ENCODE assay signal across 8 cellular contexts in the genomic region with DNA sequence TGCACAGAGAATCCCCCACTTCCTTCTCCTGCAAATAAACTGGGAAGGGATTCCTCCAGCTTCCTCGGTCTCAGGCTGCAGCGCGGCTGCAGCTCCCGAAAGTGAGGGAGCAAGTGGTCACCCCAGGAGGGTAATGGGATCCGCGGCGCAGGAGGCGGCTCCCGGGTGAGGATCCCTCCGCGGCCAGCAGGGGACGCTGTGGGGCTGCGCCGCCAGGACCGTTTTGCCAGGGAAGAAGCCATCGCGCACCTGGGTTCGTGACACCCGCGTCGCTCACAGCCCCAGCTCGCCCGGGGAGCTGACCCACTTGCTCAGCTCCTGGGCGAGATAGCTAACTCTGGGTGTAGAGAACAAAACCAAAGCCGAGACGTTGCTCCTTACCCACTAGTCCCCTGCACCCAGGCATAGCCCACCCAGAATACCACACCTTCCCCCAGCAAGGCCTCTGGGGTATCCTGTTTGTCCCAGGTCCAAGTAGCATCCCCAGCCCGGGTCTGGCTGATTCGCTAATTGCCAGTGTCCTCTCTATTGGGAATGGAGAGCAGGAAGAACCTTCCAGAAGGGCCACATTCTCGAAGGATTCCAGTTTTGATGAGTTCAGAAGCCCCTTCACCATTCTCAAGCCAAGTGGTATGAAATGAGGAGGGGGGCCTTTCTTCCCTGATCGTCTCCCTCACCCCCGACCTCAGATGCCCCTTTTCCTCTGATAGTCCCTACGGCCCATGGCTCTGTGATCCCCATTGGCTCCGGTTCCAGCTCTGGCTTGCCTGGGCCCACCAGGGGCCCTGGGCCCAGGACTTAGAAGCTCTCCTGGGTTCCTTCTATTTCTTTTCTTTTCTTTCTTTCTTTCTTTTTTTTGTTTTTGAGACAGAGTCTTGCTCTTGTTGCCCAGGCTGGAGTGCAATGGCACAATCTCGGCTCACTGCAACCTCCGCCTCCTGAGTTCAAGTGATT. TPM values are rescaled to one million over a fixed set of nuclear protein-coding genes. Genes with fewer than 3 reads are reported as not detected.
A peak's percentile ranks its signal among the peaks of the same experiment; 100 is the strongest.
DNase-seq lines count a peak whose midpoint lies in the region; ATAC-seq and TF ChIP-seq lines count a peak whose summit lies in the region.

No MANE protein-coding gene starts in this region.

- H3K27ac ChIP-seq in psoas muscle (no peak overlapping the region), vagina (no peak overlapping the region)

- DNase-seq in GM06990 (ENCODE audit: extremely low read depth, insufficient read length): peak; percentile 83
- DNase-seq in KBM-7: peak; percentile 85
- peak; percentile 71 for DNase-seq in SK-MEL-5 (ENCODE audit: low read depth, low spot score)
- peak; percentile 84 for DNase-seq in activated naive CD4-positive, alpha-beta T cell treated with Interleukin-2 at 50 U/mL for 16 hours
- DNase-seq in Right ventricle myocardium superior: peak; percentile 85
- peak; percentile 76 to 90 for DNase-seq in psoas muscle
- DNase-seq in vagina (ENCODE audit: extremely low spot score in 2 of 2): no peak
- DNase-seq in NCI-H187 treated with DMSO at 0.1 percent for 48 hours (lab: John Stamatoyannopoulos, UW): no peak

- H3K9me3 ChIP-seq in psoas muscle: no peaks in the 10 kb centered on the region
- no peaks in the 10 kb centered on the region for H3K9me3 ChIP-seq in vagina

- TF ChIP-seq CTCF in GM06990 (IDR thresholded peaks at IDR 0.05; ENCODE audit: insufficient read depth, low read length, poor library complexity, severe bottlenecking) (peak; percentile 100), psoas muscle (IDR thresholded peaks at IDR 0.05) (peak; percentile 100), vagina (IDR thresholded peaks at IDR 0.05) (peak; percentile 99 to 100 (median 100))

- 20 to 27% (median 23%) methylated on average over 26 to 35 of the region's 35 CpGs for WGBS in psoas muscle, 3 donors

- H3K4me1 ChIP-seq in psoas muscle (peaks cover 12% of the 10 kb centered on the region), vagina (peaks cover 30% of the 10 kb centered on the region)

- intact Hi-C loops in Right ventricle myocardium superior (cut with DNase I): loop anchor here (2.0 to 10.0 kb wide), 3 partner anchors 21 to 99 kb away; partner anchors contain the start of gene ST6GALNAC2
- intact Hi-C loops in psoas muscle (cut with DNase I): loop anchor here (1.0 to 5.0 kb wide), 4 partner anchors 24 to 101 kb away; partner anchors contain the start of gene ST6GALNAC2 (in 1 of the 2)
- intact Hi-C loops in vagina (cut with DNase I): no loop called here

- peak; percentile 74 for ATAC-seq in Right ventricle myocardium superior (ENCODE audit: poor library complexity)
- ATAC-seq in psoas muscle: peak; percentile 83 to 92 (median 87)

- H3K27me3 ChIP-seq in GM06990 (replicated peaks; ENCODE audit: control insufficient read depth, insufficient read depth, low read length) (no peaks in the 10 kb centered on the region), psoas muscle (ENCODE audit: insufficient read depth in 3 of 3, low read length in 2 of 3) (peaks cover 0 to 1% (median 0%) of the 10 kb centered on the region in 3 donors), vagina (no peaks in the 10 kb centered on the region)

- H3K36me3 ChIP-seq in GM06990 (ENCODE audit: control insufficient read depth, insufficient read depth, low read length): no peaks in the 10 kb centered on the region
- H3K36me3 ChIP-seq in psoas muscle (ENCODE audit: insufficient read depth in 1 of 2, low read depth in 1 of 2): no peaks in the 10 kb centered on the region
- H3K36me3 ChIP-seq in vagina: no peaks in the 10 kb centered on the region

- TF ChIP-seq POLR2A in vagina (IDR thresholded peaks at IDR 0.05): no peak

- no peak overlapping the region for H3K4me3 ChIP-seq in GM06990 (replicated peaks; ENCODE audit: low read depth, low read length)
- H3K4me3 ChIP-seq in psoas muscle: no peak overlapping the region
- H3K4me3 ChIP-seq in vagina: no peak overlapping the region

- in situ Hi-C loops in KBM-7 (cut with MboI; ENCODE audit: low pct_unique_long_range_greater_than_20kb, low sequenced_read_pairs) (no loop called here), SK-MEL-5 (cut with HindIII; ENCODE audit: low pct_unique_long_range_greater_than_20kb, low sequenced_read_pairs) (no loop called here)

RNA-seq across cellular contexts. Expression of gene CYGB, which starts 14.1 kb away (rescaled TPM):
- total RNA-seq in SK-MEL-5 (2014; rRNA removed; shearing (Covaris generic)): 122 TPM in 2 replicates
- polyA plus RNA-seq in SK-MEL-5 (2015; cell fraction: cytosol; rRNA removed): 107 and 128 TPM in 2 replicates
- polyA plus RNA-seq in SK-MEL-5 (2015; cell fraction: nucleus; rRNA removed): 37.9 and 41.4 TPM in 2 replicates
- total RNA-seq in Right ventricle myocardium superior (34.2 TPM), psoas muscle (10 to 100 TPM in 3 of 4 donors, 1 to 10 TPM in 1; 9.5 to 14.6 (median 11.9) TPM), vagina (30.0 TPM)
- 10 to 100 TPM in 1 of 3 donors, 1 to 10 TPM in 2; 6.4 to 12.6 (median 8.1) TPM for polyA plus RNA-seq in psoas muscle

RNA-seq across cellular contexts. Expression of gene PRCD, which starts 16.5 kb away (rescaled TPM):
- 15.8 and 18.8 TPM in 2 replicates for total RNA-seq in SK-MEL-5 (2014; rRNA removed; shearing (Covaris generic))
- 12.2 and 13.3 TPM in 2 replicates for polyA plus RNA-seq in SK-MEL-5 (2015; cell fraction: cytosol; rRNA removed)
- polyA plus RNA-seq in SK-MEL-5 (2015; cell fraction: nucleus; rRNA removed): 32.9 and 49.6 TPM in 2 replicates
- total RNA-seq in Right ventricle myocardium superior (4.0 TPM), psoas muscle (1 to 10 TPM in 2 of 4 donors, under 1 TPM in 2; 0.18 to 1.7 (median 1.0) TPM), vagina (21.4 TPM)
- polyA plus RNA-seq in psoas muscle: 1 to 10 TPM; 1.2 to 1.6 (median 1.3) TPM

RNA-seq across cellular contexts. Expression of gene RHBDF2, which starts 22.1 kb away (rescaled TPM):
- total RNA-seq in SK-MEL-5 (2014; rRNA removed; shearing (Covaris generic)): 25.0 and 28.6 TPM in 2 replicates
- 75.0 and 78.8 TPM in 2 replicates for polyA plus RNA-seq in SK-MEL-5 (2015; cell fraction: cytosol; rRNA removed)
- 64.9 and 68.7 TPM in 2 replicates for polyA plus RNA-seq in SK-MEL-5 (2015; cell fraction: nucleus; rRNA removed)
- total RNA-seq in Right ventricle myocardium superior (15.4 TPM), psoas muscle (10 to 100 TPM in 3 of 4 donors, 1 to 10 TPM in 1; 6.6 to 23.1 (median 12.4) TPM), vagina (34.6 TPM)
- polyA plus RNA-seq in psoas muscle: 10 to 100 TPM; 11.2 to 14.7 (median 13.9) TPM

RNA-seq across cellular contexts. Expression of gene AANAT, which starts 56.0 kb away (rescaled TPM):
- total RNA-seq in SK-MEL-5 (2014; rRNA removed; shearing (Covaris generic)): not detected in 2 replicates
- not detected in 2 replicates for polyA plus RNA-seq in SK-MEL-5 (2015; cell fraction: cytosol; rRNA removed)
- polyA plus RNA-seq in SK-MEL-5 (2015; cell fraction: nucleus; rRNA removed): 0.88 TPM in 1 of 2 replicates, not detected in the other
- not detected for total RNA-seq in Right ventricle myocardium superior
- total RNA-seq in psoas muscle: not detected
- polyA plus RNA-seq in psoas muscle: under 1 TPM in 2 of 3 donors, not detected in 1; 0.09 to 0.13 TPM
- total RNA-seq in vagina: not detected

Comparison
In these comparisons a context has a peak if more than half of its experiments do, and no peak if none do; other contexts are left out.
1. DNase-seq: peak in GM06990 (single experiment), KBM-7 (single experiment), SK-MEL-5 (single experiment), activated naive CD4-positive, alpha-beta T cell treated with Interleukin-2 at 50 U/mL for 16 hours (single experiment), Right ventricle myocardium superior (single experiment) and psoas muscle (2 of 2); none in vagina (0 of 2) and NCI-H187 treated with DMSO at 0.1 percent for 48 hours (single experiment).
2. Peak in every context shown above with its lines, with median percentiles within 50 percentile points of each other: CTCF ChIP-seq.